20 cellular contexts compared by ENCODE assay signal in genomic region chr3:148020880-148021279, GRCh38.
"Had no signal": no experiment of that assay in that cellular context is flagged by ENCODE, and none has a peak within 500 bp of the region (broad histone marks: within the 10 kb centered on the region; RNA-seq: fewer than 3 reads in every experiment).

No MANE protein-coding gene starts in this region.

- H3K27ac ChIP-seq: left ventricle myocardium inferior, ovary, sigmoid colon, spleen, suprapubic skin, thoracic aorta, tibial artery, upper lobe of right lung, uterus had no signal

- DNase-seq: islet precursor cell; left ventricle myocardium inferior; mesendoderm; naive thymus-derived CD4-positive, alpha-beta T cell; ovary; retina; right cardiac atrium; sigmoid colon; small intestine; spleen; stimulated activated CD4-positive, alpha-beta T cell treated with anti-CD3 and anti-CD28 coated beads, Interleukin-4, amount 100 ng/mL, for 24 hours; stimulated activated naive CD4-positive, alpha-beta T cell; tibial artery; upper lobe of right lung; uterus had no signal

- H3K4me1 ChIP-seq: left ventricle myocardium inferior, spleen, suprapubic skin, tibial artery, upper lobe of right lung, uterus had no signal

- H3K9me3 ChIP-seq: ovary, sigmoid colon, thoracic aorta, tibial artery, uterus had no signal

- H3K36me3 ChIP-seq: left ventricle myocardium inferior, ovary, sigmoid colon, spleen, suprapubic skin, thoracic aorta, tibial artery, upper lobe of right lung, uterus had no signal

- H3K4me3 ChIP-seq: left ventricle myocardium inferior, lung, ovary, sigmoid colon, spleen, suprapubic skin, thoracic aorta, tibial artery, upper lobe of right lung, uterus had no signal

- FAIRE-seq: small intestine had no signal

- ATAC-seq: naive thymus-derived CD4-positive, alpha-beta T cell; natural killer cell treated with Interleukin-12 subunit alpha and Interleukin-12 subunit beta and Interleukin-15 and Interleukin-18, amount 100 ng/mL, for 72 hours; right cardiac atrium; stimulated activated effector memory CD8-positive, alpha-beta T cell treated with anti-CD3 and anti-CD28 coated beads, Interleukin-12 subunit alpha, Interleukin-12 subunit beta, amount 100 ng/mL, for 72 hours; upper lobe of right lung had no signal

- H3K27me3 ChIP-seq: ovary, sigmoid colon, spleen, suprapubic skin, tibial artery, upper lobe of right lung, uterus had no signal
